In the genomic region with DNA sequence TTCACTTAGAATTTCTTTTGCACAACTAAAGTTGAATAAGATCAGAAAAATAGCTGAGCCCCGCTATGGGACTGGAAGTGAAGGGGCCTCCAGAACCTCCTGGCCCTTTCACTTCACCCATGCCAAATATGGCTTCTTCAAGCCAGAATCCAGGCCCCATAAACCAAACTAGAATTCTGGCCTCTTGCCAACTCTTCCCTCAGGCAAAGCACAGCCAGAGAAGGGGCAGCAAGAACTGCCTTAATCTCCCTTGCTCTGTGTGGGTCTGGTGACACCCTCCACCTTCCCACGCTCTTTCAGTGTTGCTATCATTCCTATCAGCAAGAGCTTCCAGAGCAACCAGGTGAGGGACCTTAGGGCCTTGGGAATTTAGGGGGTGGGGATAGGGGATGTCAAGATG, we compare ENCODE assay signal across 13 cellular contexts. TPM values are rescaled to one million over a fixed set of nuclear protein-coding genes. Genes with fewer than 3 reads are reported as not detected.
A peak's percentile ranks its signal among the peaks of the same experiment; 100 is the strongest.
DNase-seq lines count a peak whose midpoint lies in the region; ATAC-seq, FAIRE-seq and TF ChIP-seq lines count a peak whose summit lies in the region.
"Had no signal": no experiment of that assay in that cellular context is flagged by ENCODE, and none has a peak within 500 bp of the region (broad histone marks: within the 10 kb centered on the region; RNA-seq: fewer than 3 reads in every experiment).

No MANE protein-coding gene starts in this region.

- H3K9ac ChIP-seq in K562 (ENCODE audit: insufficient read depth in 1 of 2, low read depth in 2 of 2, low read length in 2 of 2) (no peak overlapping the region), muscle layer of colon (ENCODE audit: low read length) (peak overlapping the region; percentile 50)

- FAIRE-seq in K562 (lab: Jason Lieb, UNC), result no peak

- CTCF ChIA-PET in K562 (lab: Yijun Ruan, JAX; ENCODE audit: low intra/inter-chr PET ratio), result no interaction called here

- no peak for TF ChIP-seq RAD21 in K562 (CRISPR knock-in tag; conservative IDR thresholded peaks at IDR 0.05 in 1 of 2, IDR thresholded peaks at IDR 0.05 in 1 of 2)

- no peak for TF ChIP-seq EP300 in K562 (IDR thresholded peaks at IDR 0.05; ENCODE audit: low read length)

- no peaks in the 10 kb centered on the region for H3K27me3 Mint-ChIP-seq in type B pancreatic cell
- H3K27me3 Mint-ChIP-seq: activated CD4-positive, alpha-beta T cell treated with anti-CD3 and anti-CD28 coated beads for 36 hours; B cell had no signal

- H3K27ac ChIP-seq in heart left ventricle (peak overlapping the region in 10 of 12 donors; percentile 17 to 96 (median 78)), K562 (ENCODE audit: extremely low read depth, low read depth, low read length) (no peak overlapping the region), muscle layer of colon (ENCODE audit: low read depth, low read length) (peak overlapping the region; percentile 74)

- WGBS in heart left ventricle, 4 donors, result 74 to 87% (median 85%) methylated on average over 2 of the region's 2 CpGs
- WGBS in K562 (ENCODE audit: insufficient coverage, low coverage, missing lambda C conversion rate), result 83% methylated on average over 2 of the region's 2 CpGs

- no peaks in the 10 kb centered on the region for H3K27me3 ChIP-seq in heart left ventricle
- H3K27me3 ChIP-seq in K562 (ENCODE audit: control insufficient read depth in 2 of 2, insufficient read depth in 2 of 2, low read length in 2 of 2), result no peaks in the 10 kb centered on the region
- H3K27me3 ChIP-seq in muscle layer of colon (ENCODE audit: control insufficient read depth in 1 of 2, insufficient read depth in 2 of 2, low read length in 2 of 2), result no peaks in the 10 kb centered on the region

- H3K4me1 ChIP-seq in heart left ventricle, result peaks cover 0 to 56% (median 17%) of the 10 kb centered on the region in 12 donors
- H3K4me1 ChIP-seq in K562 (replicated peaks in 1 of 2; ENCODE audit: control insufficient read depth in 2 of 2, insufficient read depth in 2 of 2, low read length in 2 of 2), result peaks cover 7 to 38% of the 10 kb centered on the region in 2 experiments; a peak in 4 of 5 replicates
- H3K4me1 ChIP-seq in muscle layer of colon (ENCODE audit: insufficient read depth, low read length), result peaks cover 19% of the 10 kb centered on the region

- ATAC-seq in heart left ventricle (no peak), left cardiac atrium (no peak), K562 (no peak), HG02678 (IDR thresholded peaks at IDR 0.05; ENCODE audit: unreplicated experiment) (no peak)
- ATAC-seq: activated CD4-positive, alpha-beta T cell treated with anti-CD3 and anti-CD28 coated beads for 36 hours had no signal

- intact Hi-C loops in heart left ventricle (cut with DNase I), result loop anchor here in 1 of 10 donors (10.0 kb wide), 1 partner anchor 72 kb away; the partner anchor contains the start of gene DNAL1
- intact Hi-C loops in left cardiac atrium (cut with DNase I), result no loop called here
- intact Hi-C loops in K562 (cut with micrococcal nuclease), result no loop called here

- DNase-seq in heart left ventricle (no peak), left cardiac atrium (no peak), K562 (ENCODE audit: extremely low read depth in 1 of 4, low spot score in 3 of 4) (no peak), type B pancreatic cell (ENCODE audit: extremely low spot score, unreplicated experiment) (no peak), DMS153 treated with DMSO at 0.1 percent for 48 hours (lab: John Stamatoyannopoulos, UW; ENCODE audit: unreplicated experiment) (no peak)
- no peak for DNase-seq in activated naive CD4-positive, alpha-beta T cell (lab: John Stamatoyannopoulos, UW)
- DNase-seq: activated CD4-positive, alpha-beta T cell treated with anti-CD3 and anti-CD28 coated beads for 36 hours; activated naive CD4-positive, alpha-beta T cell treated with anti-CD3 and anti-CD28 coated beads for 36 hours; NCI-H1930; SIG-M5 had no signal

- H3K79me2 ChIP-seq in K562 (ENCODE audit: control insufficient read depth, insufficient read depth, low read length), result peaks cover 16% of the 10 kb centered on the region

- H3K9me1 ChIP-seq in K562 (ENCODE audit: control insufficient read depth, insufficient read depth, low read length), result no peaks in the 10 kb centered on the region

- H3K4me2 ChIP-seq in K562 (ENCODE audit: insufficient read depth, low read length), result no peak overlapping the region

- H3K4me3 ChIP-seq in heart left ventricle (peak overlapping the region in 3 of 12 donors; percentile 45 to 55 (median 48)), K562 (no peak overlapping the region), muscle layer of colon (ENCODE audit: low read depth in 1 of 2, low read length in 2 of 2) (peak overlapping the region in 1 of 2 donors; percentile 37)

- no peak for TF ChIP-seq CTCF in heart left ventricle (IDR thresholded peaks at IDR 0.05)
- TF ChIP-seq CTCF in K562 (IDR thresholded peaks at IDR 0.05 in 2 of 3, conservative IDR thresholded peaks at IDR 0.05 in 1 of 3; ENCODE audit: insufficient read depth in 2 of 3, low read depth in 1 of 3, low read length in 3 of 3), result no peak
- TF ChIP-seq CTCF in type B pancreatic cell (conservative IDR thresholded peaks at IDR 0.05), result no peak

- peak overlapping the region; percentile 20 for H3K4me3 Mint-ChIP-seq in type B pancreatic cell
- H3K4me3 Mint-ChIP-seq: activated CD4-positive, alpha-beta T cell treated with anti-CD3 and anti-CD28 coated beads for 36 hours; activated naive CD4-positive, alpha-beta T cell treated with anti-CD3 and anti-CD28 coated beads for 36 hours; B cell had no signal

- H3K36me3 ChIP-seq in heart left ventricle (peaks cover 0 to 72% (median 68%) of the 10 kb centered on the region in 9 donors), K562 (ENCODE audit: control insufficient read depth, insufficient read depth, low read length) (peaks cover 67% of the 10 kb centered on the region), muscle layer of colon (ENCODE audit: insufficient read depth, low read length) (peaks cover 52% of the 10 kb centered on the region)

- H3K36me3 Mint-ChIP-seq in type B pancreatic cell, result peaks cover 9% of the 10 kb centered on the region

- POLR2A ChIA-PET in K562 (lab: Yijun Ruan, JAX), result interaction anchor here (1.1 to 1.5 kb wide), 3 partner anchors 10 to 36 kb away, joined by 3 to 5 read pairs (median 5); no protein-coding TSS in a partner anchor

- BruUV-seq in K562 (replicated peaks; lab: Mats Ljungman, UMichigan), result no TSS peak

- H3K27ac Mint-ChIP-seq in type B pancreatic cell, result peak overlapping the region; percentile 60
- H3K27ac Mint-ChIP-seq: activated CD4-positive, alpha-beta T cell treated with anti-CD3 and anti-CD28 coated beads for 36 hours; activated naive CD4-positive, alpha-beta T cell treated with anti-CD3 and anti-CD28 coated beads for 36 hours; B cell had no signal

- no peaks in the 10 kb centered on the region for H3K9me3 ChIP-seq in heart left ventricle
- no peaks in the 10 kb centered on the region for H3K9me3 ChIP-seq in K562 (replicated peaks; ENCODE audit: control insufficient read depth, insufficient read depth, low read depth, low read length)
- no peaks in the 10 kb centered on the region for H3K9me3 ChIP-seq in muscle layer of colon (ENCODE audit: low read length)

- H4K20me1 ChIP-seq in K562 (replicated peaks; ENCODE audit: control insufficient read depth, insufficient read depth, low read length), result no peaks in the 10 kb centered on the region; the same call in 1 of the 2 replicates

- H3K4me1 Mint-ChIP-seq in type B pancreatic cell (ENCODE audit: unreplicated experiment), result peaks cover 50% of the 10 kb centered on the region

- no peaks in the 10 kb centered on the region for H3K9me3 Mint-ChIP-seq in type B pancreatic cell
- H3K9me3 Mint-ChIP-seq: activated naive CD4-positive, alpha-beta T cell treated with anti-CD3 and anti-CD28 coated beads for 36 hours had no signal

- no peak for TF ChIP-seq POLR2A in heart left ventricle (IDR thresholded peaks at IDR 0.05)
- TF ChIP-seq POLR2A in K562 (conservative IDR thresholded peaks at IDR 0.05), result no peak

- H2AFZ ChIP-seq in K562 (ENCODE audit: low read depth, low read length), result no peak overlapping the region

- in situ Hi-C loops in K562 (cut with MboI), result no loop called here

TF ChIP-seq in K562, 482 proteins besides CTCF, POLR2A, EP300 and RAD21 (continues in another document):
- TF ChIP-seq ZKSCAN8 (CRISPR knock-in tag; IDR thresholded peaks at IDR 0.05) (no peak), ZBTB1 (CRISPR knock-in tag; IDR thresholded peaks at IDR 0.05; ENCODE audit: borderline replicate concordance, low read depth) (no peak)
- TF ChIP-seq, protein P1, sequence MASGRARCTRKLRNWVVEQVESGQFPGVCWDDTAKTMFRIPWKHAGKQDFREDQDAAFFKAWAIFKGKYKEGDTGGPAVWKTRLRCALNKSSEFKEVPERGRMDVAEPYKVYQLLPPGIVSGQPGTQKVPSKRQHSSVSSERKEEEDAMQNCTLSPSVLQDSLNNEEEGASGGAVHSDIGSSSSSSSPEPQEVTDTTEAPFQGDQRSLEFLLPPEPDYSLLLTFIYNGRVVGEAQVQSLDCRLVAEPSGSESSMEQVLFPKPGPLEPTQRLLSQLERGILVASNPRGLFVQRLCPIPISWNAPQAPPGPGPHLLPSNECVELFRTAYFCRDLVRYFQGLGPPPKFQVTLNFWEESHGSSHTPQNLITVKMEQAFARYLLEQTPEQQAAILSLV (tag; IDR thresholded peaks at IDR 0.05), result no peak

RNA-seq across cellular contexts. Expression of gene PNMA1, which starts 3.1 kb away (rescaled TPM):
- 10 to 100 TPM; 14.5 to 32.3 (median 25.9) TPM for total RNA-seq in heart left ventricle
- polyA plus RNA-seq in heart left ventricle, result 10 to 100 TPM in 1 of 2 donors, 1 to 10 TPM in 1; 7.4 to 27.3 TPM
- total RNA-seq in left cardiac atrium, result 10 to 100 TPM; 25.9 to 29.6 TPM
- total RNA-seq in K562 (2011; cell fraction: chromatin; rRNA removed; ENCODE audit: low replicate concordance), result 5.1 and 6.7 TPM in 2 replicates
- 6.8 and 8.0 TPM in 2 replicates for total RNA-seq in K562 (2011; cell fraction: nucleolus; rRNA removed)
- 8.8 and 9.7 TPM in 2 replicates for total RNA-seq in K562 (2011; cell fraction: nucleoplasm; rRNA removed)
- 4.6 and 4.7 TPM in 2 replicates for total RNA-seq in K562 (2014; rRNA removed)
- 7.9 and 8.7 TPM in 2 replicates for total RNA-seq in K562 (2014; rRNA removed; fragmentation: Illumina TruSeq; extraction: Trizol)
- 6.6 and 7.1 TPM in 2 replicates for total RNA-seq in K562 (2015; rRNA removed; fragmentation: Illumina TruSeq; extraction: Trizol)
- 24.8 and 26.4 TPM in 2 replicates for total RNA-seq in K562 (2021)
- 7.5 and 11.3 TPM in 2 replicates for polyA plus RNA-seq in K562 (2011; rRNA removed)
- polyA plus RNA-seq in K562 (2011; cell fraction: cytosol; rRNA removed), result 6.3 and 7.9 TPM in 2 replicates
- 6.2 and 6.9 TPM in 2 replicates for polyA plus RNA-seq in K562 (2011; cell fraction: nucleus; rRNA removed)
- 18.6 and 26.5 TPM in 2 replicates for polyA plus RNA-seq in K562 (2012)
- polyA plus RNA-seq in K562 (2014; fragmentation: Illumina TruSeq; extraction: Trizol), result 15.5 and 15.7 TPM in 2 replicates
- 1 to 10 TPM; 1.7 to 2.4 TPM for polyA plus RNA-seq in K562 (2014; fragmentation: Nextera tagmentation; extraction: Ambion mirVana)
- 12.7 and 15.1 TPM in 2 replicates for polyA plus RNA-seq in K562 (2014; rRNA removed)
- polyA minus RNA-seq in K562 (2011; rRNA and poly(A)+ RNA removed), result 6.4 and 9.0 TPM in 2 replicates
- polyA minus RNA-seq in K562 (2011; cell fraction: cytosol; rRNA and poly(A)+ RNA removed), result 4.3 and 7.6 TPM in 2 replicates
- polyA minus RNA-seq in K562 (2011; cell fraction: nucleus; rRNA and poly(A)+ RNA removed), result 3.3 and 3.4 TPM in 2 replicates
- total RNA-seq in type B pancreatic cell (ENCODE audit: low replicate concordance), result 35.5 and 64.8 TPM in 2 replicates
